Comparison of ENCODE assay signal across 8 cellular contexts in genomic region chr5:97183100-97183929, GRCh38. TPM values are rescaled to one million over a fixed set of nuclear protein-coding genes. Genes with fewer than 3 reads are reported as not detected.
DNase-seq lines count a peak whose midpoint lies in the region; ATAC-seq lines count a peak whose summit lies in the region.

TSS of gene RIOK2 (minus strand) at chr5:97183247. CDS start at chr5:97183191, 56 bp downstream.

- H3K4me3 ChIP-seq in BLaER1 treated with 17β-estradiol and CSF1 and Interleukin-3, amounts not matched to agents 10 nM and 100 nM: peak within 1 kb of the TSS; percentile 73 to 88 (median 80)

- peaks cover 2% of the 10 kb centered on the region for H3K27me3 Mint-ChIP-seq in dendritic cell treated with granulocyte-macrophage colony-stimulating factor and Interleukin-4, amounts not matched to agents 40 ng/mL and 50 ng/mL, for 4 days

- peak within 1 kb of the TSS; percentile 96 for H3K27ac Mint-ChIP-seq in dendritic cell treated with granulocyte-macrophage colony-stimulating factor and Interleukin-4, amounts not matched to agents 40 ng/mL and 50 ng/mL, for 4 days

- H3K4me1 Mint-ChIP-seq in dendritic cell treated with granulocyte-macrophage colony-stimulating factor and Interleukin-4, amounts not matched to agents 40 ng/mL and 50 ng/mL, for 4 days (ENCODE audit: low read depth): peaks cover 30% of the 10 kb centered on the region

- H3K27ac ChIP-seq in BLaER1 treated with 17β-estradiol and CSF1 and Interleukin-3, amounts not matched to agents 10 nM and 100 nM: peak within 1 kb of the TSS; percentile 89 to 98 (median 94)

- peaks cover 20 to 29% (median 26%) of the 10 kb centered on the region in 10 experiments for H3K4me1 ChIP-seq in BLaER1 treated with 17β-estradiol and CSF1 and Interleukin-3, amounts not matched to agents 10 nM and 100 nM

- peaks cover 12 to 30% (median 18%) of the 10 kb centered on the region in 11 experiments for H3K36me3 ChIP-seq in BLaER1 treated with 17β-estradiol and CSF1 and Interleukin-3, amounts not matched to agents 10 nM and 100 nM

- H3K9ac ChIP-seq in BLaER1 treated with 17β-estradiol and CSF1 and Interleukin-3, amounts not matched to agents 10 nM and 100 nM: peak within 1 kb of the TSS; percentile 86 to 94 (median 89)

- peak within 1 kb of the TSS; percentile 81 to 99 (median 95) for H3K4me2 ChIP-seq in BLaER1 treated with 17β-estradiol and CSF1 and Interleukin-3, amounts not matched to agents 10 nM and 100 nM

- ATAC-seq in GM19351 (IDR thresholded peaks at IDR 0.05; ENCODE audit: unreplicated experiment) (peak; percentile 89), HG03521 (IDR thresholded peaks at IDR 0.05; ENCODE audit: unreplicated experiment) (peak; percentile 89), left lobe of liver (peak; percentile 92)

- peak; percentile 97 for DNase-seq in NCI-H748 (lab: John Stamatoyannopoulos, UW; ENCODE audit: unreplicated experiment)
- DNase-seq in activated CD4-positive, alpha-beta T cell treated with anti-CD3 and anti-CD28 coated beads, Interleukin-2, amount 50 U/mL, for 1 hour: peak; percentile 89
- DNase-seq in left lobe of liver (ENCODE audit: low spot score): peak; percentile 95
- peak; percentile 92 for DNase-seq in stimulated activated CD4-positive, alpha-beta T cell treated with anti-CD3 and anti-CD28 coated beads, Interleukin-2, amount 100 ng/mL, for 4 hours (ENCODE audit: low read depth)

- intact Hi-C loops in dendritic cell treated with granulocyte-macrophage colony-stimulating factor and Interleukin-4, amounts not matched to agents 40 ng/mL and 50 ng/mL, for 4 days (cut with micrococcal nuclease): loop anchor here (5.0 to 10.0 kb wide), 2 partner anchors 1629 to 1749 kb away; partner anchors contain the start of genes ARSK and SKIC3

- H3K4me3 Mint-ChIP-seq in dendritic cell treated with granulocyte-macrophage colony-stimulating factor and Interleukin-4, amounts not matched to agents 40 ng/mL and 50 ng/mL, for 4 days: peak within 1 kb of the TSS; percentile 89

- H3K27me3 ChIP-seq in BLaER1 treated with 17β-estradiol and CSF1 and Interleukin-3, amounts not matched to agents 10 nM and 100 nM: no peaks in the 10 kb centered on the region

- no peaks in the 10 kb centered on the region for H3K9me3 Mint-ChIP-seq in dendritic cell treated with granulocyte-macrophage colony-stimulating factor and Interleukin-4, amounts not matched to agents 40 ng/mL and 50 ng/mL, for 4 days

- H3K9me3 ChIP-seq in BLaER1 treated with 17β-estradiol and CSF1 and Interleukin-3, amounts not matched to agents 10 nM and 100 nM (replicated peaks in 1 of 11): peaks cover 0 to 14% (median 11%) of the 10 kb centered on the region in 11 experiments; a peak in 14 of 22 replicates

- H3K36me3 Mint-ChIP-seq in dendritic cell treated with granulocyte-macrophage colony-stimulating factor and Interleukin-4, amounts not matched to agents 40 ng/mL and 50 ng/mL, for 4 days (ENCODE audit: low read depth): peaks cover 42% of the 10 kb centered on the region

- H4K20me1 ChIP-seq in BLaER1 treated with 17β-estradiol and CSF1 and Interleukin-3, amounts not matched to agents 10 nM and 100 nM: peaks cover 0 to 34% (median 14%) of the 10 kb centered on the region in 11 experiments; a peak in 14 of 22 replicates

RNA-seq across cellular contexts. Expression of gene RIOK2, which starts in this region (rescaled TPM):
- 8.8 TPM for total RNA-seq in left lobe of liver

Comparison
In these comparisons a context has a peak if more than half of its experiments do, and no peak if none do; other contexts are left out.
1. Peak in every context shown above with its lines: DNase-seq, ATAC-seq, H3K4me3 ChIP-seq and H3K27ac ChIP-seq.